9 cellular contexts compared by ENCODE assay signal in the genomic region with DNA sequence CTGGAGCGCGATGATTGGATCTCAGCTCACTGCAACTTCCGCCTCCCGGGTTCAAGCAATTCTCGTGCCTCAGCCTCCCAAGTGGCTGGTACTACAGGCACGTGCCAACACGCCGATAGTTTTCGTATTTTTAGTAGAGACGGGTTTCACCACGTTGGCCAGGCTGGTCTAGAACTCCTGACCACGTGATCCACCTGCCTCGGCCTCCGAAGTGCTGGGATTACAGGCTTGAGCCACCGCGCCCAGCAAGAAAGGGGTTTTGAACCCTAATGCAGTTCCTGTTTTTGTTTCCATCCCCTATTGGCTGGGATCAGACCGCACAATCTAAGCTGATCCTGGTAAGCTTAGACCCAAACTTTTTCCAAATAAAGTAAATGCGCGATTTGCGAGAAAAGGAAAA. TPM values are rescaled to one million over a fixed set of nuclear protein-coding genes. Genes with fewer than 3 reads are reported as not detected.
DNase-seq lines count a peak whose midpoint lies in the region; FAIRE-seq and TF ChIP-seq lines count a peak whose summit lies in the region.
"Had no signal": no experiment of that assay in that cellular context is flagged by ENCODE, and none has a peak within 500 bp of the region (broad histone marks: within the 10 kb centered on the region; RNA-seq: fewer than 3 reads in every experiment).

No MANE protein-coding gene starts in this region.

- TF ChIP-seq CTCF in Peyer's patch (IDR thresholded peaks at IDR 0.05) (no peak), neural crest cell (conservative IDR thresholded peaks at IDR 0.05) (no peak)

- H3K4me1 ChIP-seq in Peyer's patch (peaks cover 0 to 10% (median 0%) of the 10 kb centered on the region in 4 donors), esophagus (ENCODE audit: control insufficient read depth in 2 of 2, insufficient read depth in 2 of 2, low read length in 1 of 2) (peaks cover 1 to 4% of the 10 kb centered on the region in 2 donors)

- FAIRE-seq in GM12891 (lab: Jason Lieb, UNC), result no peak
- FAIRE-seq: GM12878 had no signal

- H3K27me3 Mint-ChIP-seq in neural crest cell (ENCODE audit: low read depth), result no peaks in the 10 kb centered on the region

- no peak for TF ChIP-seq POLR2A in Peyer's patch (IDR thresholded peaks at IDR 0.05)
- no peak for TF ChIP-seq POLR2A in GM12891 (IDR thresholded peaks at IDR 0.05; ENCODE audit: low read depth, low read length)

- WGBS in esophagus, 2 donors, result 39 to 52% methylated on average over 20 of the region's 20 CpGs

- H3K9me3 Mint-ChIP-seq in neural crest cell, result peaks cover 18% of the 10 kb centered on the region

- H3K4me3 ChIP-seq in Peyer's patch, result peak overlapping the region; percentile 56 to 81 (median 60)
- H3K4me3 ChIP-seq in esophagus (ENCODE audit: low read depth in 1 of 2, low read length in 2 of 2), result peak overlapping the region; percentile 69 to 93
- H3K4me3 ChIP-seq: GM12878 had no signal

- H3K27me3 ChIP-seq in Peyer's patch, result no peaks in the 10 kb centered on the region
- no peaks in the 10 kb centered on the region for H3K27me3 ChIP-seq in esophagus (ENCODE audit: control insufficient read depth in 1 of 2, insufficient read depth in 2 of 2, low read length in 2 of 2)

- peak overlapping the region; percentile 27 for H3K27ac Mint-ChIP-seq in neural crest cell (ENCODE audit: unreplicated experiment)

- peaks cover 50% of the 10 kb centered on the region for H3K36me3 Mint-ChIP-seq in neural crest cell (ENCODE audit: low read depth)

- H3K9me3 ChIP-seq in Peyer's patch (no peaks in the 10 kb centered on the region), esophagus (ENCODE audit: control insufficient read depth in 2 of 2, insufficient read depth in 1 of 2, low read depth in 1 of 2, low read length in 1 of 2) (peaks cover 3 to 13% of the 10 kb centered on the region in 2 donors)

- peaks cover 0 to 8% (median 0%) of the 10 kb centered on the region in 3 donors for H3K36me3 ChIP-seq in Peyer's patch
- no peaks in the 10 kb centered on the region for H3K36me3 ChIP-seq in esophagus (ENCODE audit: control insufficient read depth in 2 of 2, insufficient read depth in 2 of 2, low read length in 1 of 2)

- H3K27ac ChIP-seq in Peyer's patch, result peak overlapping the region in 3 of 4 donors; percentile 69 to 86 (median 73)
- peak overlapping the region; percentile 24 to 97 for H3K27ac ChIP-seq in esophagus (ENCODE audit: low read depth in 2 of 2, low read length in 1 of 2)

- peak overlapping the region; percentile 100 for H3K4me3 Mint-ChIP-seq in neural crest cell

- DNase-seq in AML-193 (lab: John Stamatoyannopoulos, UW) (peak; percentile 29 to 53), Peyer's patch (no peak), neural crest cell (ENCODE audit: low read depth, low spot score) (no peak), GM12891 (ENCODE audit: insufficient read length, low spot score) (no peak), NCI-H1694 (lab: John Stamatoyannopoulos, UW) (no peak), NCI-H1694 treated with DMSO at 0.1 percent for 48 hours (lab: John Stamatoyannopoulos, UW) (no peak)
- DNase-seq in stimulated activated CD4-positive, alpha-beta T cell treated with anti-CD3 and anti-CD28 coated beads, Interleukin-4, amount 100 ng/mL, for 4 hours, result no peak

- H3K4me1 Mint-ChIP-seq in neural crest cell, result peaks cover 17% of the 10 kb centered on the region

TF ChIP-seq in GM12891, 5 proteins besides CTCF, POLR2A, EP300 and RAD21:
- TF ChIP-seq SPI1 (IDR thresholded peaks at IDR 0.05; ENCODE audit: low read depth, low read length) (no peak), POU2F2 (IDR thresholded peaks at IDR 0.05; ENCODE audit: low read depth, low read length) (no peak), PAX5 (IDR thresholded peaks at IDR 0.05; ENCODE audit: insufficient read depth, low read length, severe bottlenecking) (no peak), POLR2AphosphoS5 (IDR thresholded peaks at IDR 0.05; ENCODE audit: low read depth, low read length) (no peak), TAF1 (IDR thresholded peaks at IDR 0.05; ENCODE audit: low read depth, low read length) (no peak)

RNA-seq across cellular contexts. Expression of gene ZNF626, which starts 0.9 kb away (rescaled TPM):
- 10 to 100 TPM in 1 of 4 donors, 1 to 10 TPM in 3; 1.3 to 11.6 (median 2.2) TPM for total RNA-seq in Peyer's patch
- 1 to 10 TPM; 1.6 to 2.1 TPM for polyA plus RNA-seq in esophagus
- 14.7 and 18.9 TPM in 2 replicates for total RNA-seq in neural crest cell
- 1.3 TPM for polyA plus RNA-seq in GM12891 (2012; ENCODE audit: low read depth, missing spikeins)

Comparison
In these comparisons a context has a peak if more than half of its experiments do, and no peak if none do; other contexts are left out.
1. DNase-seq: peak in AML-193 (2 of 2); none in Peyer's patch (0 of 3), neural crest cell (single experiment), GM12891 (single experiment), stimulated activated CD4-positive, alpha-beta T cell treated with anti-CD3 and anti-CD28 coated beads, Interleukin-4, amount 100 ng/mL, for 4 hours (0 of 2), NCI-H1694 (single experiment) and NCI-H1694 treated with DMSO at 0.1 percent for 48 hours (single experiment).